Comparison of ENCODE assay signal across 1 cellular context in the genomic region with DNA sequence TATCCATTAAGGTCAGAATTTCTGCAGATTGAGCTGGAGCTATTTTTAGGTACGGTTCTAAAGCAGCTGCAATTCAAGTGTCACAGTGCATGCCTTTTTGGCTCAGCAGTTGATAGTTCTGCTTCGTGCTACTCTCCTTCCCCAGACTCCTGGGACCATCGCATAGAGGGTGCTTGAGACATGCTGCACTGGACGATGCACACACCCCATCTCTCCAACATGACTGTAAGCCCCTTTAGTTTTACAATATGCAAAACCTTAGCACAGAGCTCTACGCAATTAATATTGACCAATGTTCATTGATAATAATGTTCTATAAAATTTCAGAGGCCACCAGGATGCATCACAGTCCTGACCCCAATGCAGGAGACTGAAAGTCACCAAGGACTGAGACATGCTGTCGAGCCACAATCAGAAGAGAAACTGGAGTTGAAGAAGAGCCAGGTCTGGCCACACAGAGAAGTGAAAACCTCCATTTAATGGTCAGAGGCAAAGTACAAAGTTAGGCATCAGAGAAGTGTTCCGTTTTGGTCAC.
TF ChIP-seq lines count a peak whose summit lies in the region.

No MANE protein-coding gene starts in this region.

TF ChIP-seq in GM12878, 131 proteins besides CTCF, POLR2A, EP300 and RAD21 (continued from another document and continues in another):
- TF ChIP-seq, protein P1, sequence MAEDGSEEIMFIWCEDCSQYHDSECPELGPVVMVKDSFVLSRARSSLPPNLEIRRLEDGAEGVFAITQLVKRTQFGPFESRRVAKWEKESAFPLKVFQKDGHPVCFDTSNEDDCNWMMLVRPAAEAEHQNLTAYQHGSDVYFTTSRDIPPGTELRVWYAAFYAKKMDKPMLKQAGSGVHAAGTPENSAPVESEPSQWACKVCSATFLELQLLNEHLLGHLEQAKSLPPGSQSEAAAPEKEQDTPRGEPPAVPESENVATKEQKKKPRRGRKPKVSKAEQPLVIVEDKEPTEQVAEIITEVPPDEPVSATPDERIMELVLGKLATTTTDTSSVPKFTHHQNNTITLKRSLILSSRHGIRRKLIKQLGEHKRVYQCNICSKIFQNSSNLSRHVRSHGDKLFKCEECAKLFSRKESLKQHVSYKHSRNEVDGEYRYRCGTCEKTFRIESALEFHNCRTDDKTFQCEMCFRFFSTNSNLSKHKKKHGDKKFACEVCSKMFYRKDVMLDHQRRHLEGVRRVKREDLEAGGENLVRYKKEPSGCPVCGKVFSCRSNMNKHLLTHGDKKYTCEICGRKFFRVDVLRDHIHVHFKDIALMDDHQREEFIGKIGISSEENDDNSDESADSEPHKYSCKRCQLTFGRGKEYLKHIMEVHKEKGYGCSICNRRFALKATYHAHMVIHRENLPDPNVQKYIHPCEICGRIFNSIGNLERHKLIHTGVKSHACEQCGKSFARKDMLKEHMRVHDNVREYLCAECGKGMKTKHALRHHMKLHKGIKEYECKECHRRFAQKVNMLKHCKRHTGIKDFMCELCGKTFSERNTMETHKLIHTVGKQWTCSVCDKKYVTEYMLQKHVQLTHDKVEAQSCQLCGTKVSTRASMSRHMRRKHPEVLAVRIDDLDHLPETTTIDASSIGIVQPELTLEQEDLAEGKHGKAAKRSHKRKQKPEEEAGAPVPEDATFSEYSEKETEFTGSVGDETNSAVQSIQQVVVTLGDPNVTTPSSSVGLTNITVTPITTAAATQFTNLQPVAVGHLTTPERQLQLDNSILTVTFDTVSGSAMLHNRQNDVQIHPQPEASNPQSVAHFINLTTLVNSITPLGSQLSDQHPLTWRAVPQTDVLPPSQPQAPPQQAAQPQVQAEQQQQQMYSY (CRISPR knock-in tag; IDR thresholded peaks at IDR 0.05) = no peak
- TF ChIP-seq ZBED1 (IDR thresholded peaks at IDR 0.05; ENCODE audit: borderline replicate concordance) = no peak
- no peak for TF ChIP-seq ZNF622 (IDR thresholded peaks at IDR 0.05)
- TF ChIP-seq ZNF592 (IDR thresholded peaks at IDR 0.05) = no peak
- no peak for TF ChIP-seq KAT2A (conservative IDR thresholded peaks at IDR 0.05; ENCODE audit: control insufficient read depth, low read depth, low read length)
- no peak for TF ChIP-seq ZSCAN29 (IDR thresholded peaks at IDR 0.05)
- TF ChIP-seq DPF2 (IDR thresholded peaks at IDR 0.05) = no peak; the same call in 1 of the 2 replicates
- TF ChIP-seq, protein P2, sequence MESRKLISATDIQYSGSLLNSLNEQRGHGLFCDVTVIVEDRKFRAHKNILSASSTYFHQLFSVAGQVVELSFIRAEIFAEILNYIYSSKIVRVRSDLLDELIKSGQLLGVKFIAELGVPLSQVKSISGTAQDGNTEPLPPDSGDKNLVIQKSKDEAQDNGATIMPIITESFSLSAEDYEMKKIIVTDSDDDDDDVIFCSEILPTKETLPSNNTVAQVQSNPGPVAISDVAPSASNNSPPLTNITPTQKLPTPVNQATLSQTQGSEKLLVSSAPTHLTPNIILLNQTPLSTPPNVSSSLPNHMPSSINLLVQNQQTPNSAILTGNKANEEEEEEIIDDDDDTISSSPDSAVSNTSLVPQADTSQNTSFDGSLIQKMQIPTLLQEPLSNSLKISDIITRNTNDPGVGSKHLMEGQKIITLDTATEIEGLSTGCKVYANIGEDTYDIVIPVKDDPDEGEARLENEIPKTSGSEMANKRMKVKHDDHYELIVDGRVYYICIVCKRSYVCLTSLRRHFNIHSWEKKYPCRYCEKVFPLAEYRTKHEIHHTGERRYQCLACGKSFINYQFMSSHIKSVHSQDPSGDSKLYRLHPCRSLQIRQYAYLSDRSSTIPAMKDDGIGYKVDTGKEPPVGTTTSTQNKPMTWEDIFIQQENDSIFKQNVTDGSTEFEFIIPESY (IDR thresholded peaks at IDR 0.05) = no peak
- TF ChIP-seq ESRRA (IDR thresholded peaks at IDR 0.05; ENCODE audit: low read length) = no peak
- no peak for TF ChIP-seq SREBF1 (IDR thresholded peaks at IDR 0.05; ENCODE audit: low read length)
- TF ChIP-seq ATF7 (IDR thresholded peaks at IDR 0.05; ENCODE audit: low read depth) = no peak
- no peak for TF ChIP-seq MTA3 (IDR thresholded peaks at IDR 0.05; ENCODE audit: borderline replicate concordance, low read length)
- TF ChIP-seq MXI1 (IDR thresholded peaks at IDR 0.05; ENCODE audit: low read depth, low read length) = peak; percentile 74; the same call in 1 of the 2 replicates
- TF ChIP-seq TBL1XR1 (IDR thresholded peaks at IDR 0.05; ENCODE audit: low read depth, low read length) = no peak
- no peak for TF ChIP-seq TCF7 (IDR thresholded peaks at IDR 0.05; ENCODE audit: borderline replicate concordance)
- TF ChIP-seq, protein P3, sequence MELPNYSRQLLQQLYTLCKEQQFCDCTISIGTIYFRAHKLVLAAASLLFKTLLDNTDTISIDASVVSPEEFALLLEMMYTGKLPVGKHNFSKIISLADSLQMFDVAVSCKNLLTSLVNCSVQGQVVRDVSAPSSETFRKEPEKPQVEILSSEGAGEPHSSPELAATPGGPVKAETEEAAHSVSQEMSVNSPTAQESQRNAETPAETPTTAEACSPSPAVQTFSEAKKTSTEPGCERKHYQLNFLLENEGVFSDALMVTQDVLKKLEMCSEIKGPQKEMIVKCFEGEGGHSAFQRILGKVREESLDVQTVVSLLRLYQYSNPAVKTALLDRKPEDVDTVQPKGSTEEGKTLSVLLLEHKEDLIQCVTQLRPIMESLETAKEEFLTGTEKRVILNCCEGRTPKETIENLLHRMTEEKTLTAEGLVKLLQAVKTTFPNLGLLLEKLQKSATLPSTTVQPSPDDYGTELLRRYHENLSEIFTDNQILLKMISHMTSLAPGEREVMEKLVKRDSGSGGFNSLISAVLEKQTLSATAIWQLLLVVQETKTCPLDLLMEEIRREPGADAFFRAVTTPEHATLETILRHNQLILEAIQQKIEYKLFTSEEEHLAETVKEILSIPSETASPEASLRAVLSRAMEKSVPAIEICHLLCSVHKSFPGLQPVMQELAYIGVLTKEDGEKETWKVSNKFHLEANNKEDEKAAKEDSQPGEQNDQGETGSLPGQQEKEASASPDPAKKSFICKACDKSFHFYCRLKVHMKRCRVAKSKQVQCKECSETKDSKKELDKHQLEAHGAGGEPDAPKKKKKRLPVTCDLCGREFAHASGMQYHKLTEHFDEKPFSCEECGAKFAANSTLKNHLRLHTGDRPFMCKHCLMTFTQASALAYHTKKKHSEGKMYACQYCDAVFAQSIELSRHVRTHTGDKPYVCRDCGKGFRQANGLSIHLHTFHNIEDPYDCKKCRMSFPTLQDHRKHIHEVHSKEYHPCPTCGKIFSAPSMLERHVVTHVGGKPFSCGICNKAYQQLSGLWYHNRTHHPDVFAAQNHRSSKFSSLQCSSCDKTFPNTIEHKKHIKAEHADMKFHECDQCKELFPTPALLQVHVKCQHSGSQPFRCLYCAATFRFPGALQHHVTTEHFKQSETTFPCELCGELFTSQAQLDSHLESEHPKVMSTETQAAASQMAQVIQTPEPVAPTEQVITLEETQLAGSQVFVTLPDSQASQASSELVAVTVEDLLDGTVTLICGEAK (IDR thresholded peaks at IDR 0.05; ENCODE audit: borderline replicate concordance) = no peak
- TF ChIP-seq NBN (IDR thresholded peaks at IDR 0.05) = no peak
- TF ChIP-seq, protein P4, sequence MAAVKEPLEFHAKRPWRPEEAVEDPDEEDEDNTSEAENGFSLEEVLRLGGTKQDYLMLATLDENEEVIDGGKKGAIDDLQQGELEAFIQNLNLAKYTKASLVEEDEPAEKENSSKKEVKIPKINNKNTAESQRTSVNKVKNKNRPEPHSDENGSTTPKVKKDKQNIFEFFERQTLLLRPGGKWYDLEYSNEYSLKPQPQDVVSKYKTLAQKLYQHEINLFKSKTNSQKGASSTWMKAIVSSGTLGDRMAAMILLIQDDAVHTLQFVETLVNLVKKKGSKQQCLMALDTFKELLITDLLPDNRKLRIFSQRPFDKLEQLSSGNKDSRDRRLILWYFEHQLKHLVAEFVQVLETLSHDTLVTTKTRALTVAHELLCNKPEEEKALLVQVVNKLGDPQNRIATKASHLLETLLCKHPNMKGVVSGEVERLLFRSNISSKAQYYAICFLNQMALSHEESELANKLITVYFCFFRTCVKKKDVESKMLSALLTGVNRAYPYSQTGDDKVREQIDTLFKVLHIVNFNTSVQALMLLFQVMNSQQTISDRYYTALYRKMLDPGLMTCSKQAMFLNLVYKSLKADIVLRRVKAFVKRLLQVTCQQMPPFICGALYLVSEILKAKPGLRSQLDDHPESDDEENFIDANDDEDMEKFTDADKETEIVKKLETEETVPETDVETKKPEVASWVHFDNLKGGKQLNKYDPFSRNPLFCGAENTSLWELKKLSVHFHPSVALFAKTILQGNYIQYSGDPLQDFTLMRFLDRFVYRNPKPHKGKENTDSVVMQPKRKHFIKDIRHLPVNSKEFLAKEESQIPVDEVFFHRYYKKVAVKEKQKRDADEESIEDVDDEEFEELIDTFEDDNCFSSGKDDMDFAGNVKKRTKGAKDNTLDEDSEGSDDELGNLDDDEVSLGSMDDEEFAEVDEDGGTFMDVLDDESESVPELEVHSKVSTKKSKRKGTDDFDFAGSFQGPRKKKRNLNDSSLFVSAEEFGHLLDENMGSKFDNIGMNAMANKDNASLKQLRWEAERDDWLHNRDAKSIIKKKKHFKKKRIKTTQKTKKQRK (IDR thresholded peaks at IDR 0.05; ENCODE audit: low read depth, low read length) = no peak
- TF ChIP-seq, protein P5, sequence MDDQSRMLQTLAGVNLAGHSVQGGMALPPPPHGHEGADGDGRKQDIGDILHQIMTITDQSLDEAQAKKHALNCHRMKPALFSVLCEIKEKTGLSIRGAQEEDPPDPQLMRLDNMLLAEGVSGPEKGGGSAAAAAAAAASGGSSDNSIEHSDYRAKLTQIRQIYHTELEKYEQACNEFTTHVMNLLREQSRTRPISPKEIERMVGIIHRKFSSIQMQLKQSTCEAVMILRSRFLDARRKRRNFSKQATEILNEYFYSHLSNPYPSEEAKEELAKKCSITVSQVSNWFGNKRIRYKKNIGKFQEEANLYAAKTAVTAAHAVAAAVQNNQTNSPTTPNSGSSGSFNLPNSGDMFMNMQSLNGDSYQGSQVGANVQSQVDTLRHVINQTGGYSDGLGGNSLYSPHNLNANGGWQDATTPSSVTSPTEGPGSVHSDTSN (IDR thresholded peaks at IDR 0.05; ENCODE audit: insufficient replicate concordance, low read depth, low read length) = no peak
- no peak for TF ChIP-seq ZNF217 (IDR thresholded peaks at IDR 0.05)
- peak; percentile 62 for TF ChIP-seq POLR2AphosphoS5 (IDR thresholded peaks at IDR 0.05; ENCODE audit: low read length)
- no peak for TF ChIP-seq ZNF207 (IDR thresholded peaks at IDR 0.05; ENCODE audit: borderline replicate concordance)
- no peak for TF ChIP-seq ELK1 (IDR thresholded peaks at IDR 0.05; ENCODE audit: low read depth, low read length)
- TF ChIP-seq USF2 (IDR thresholded peaks at IDR 0.05; ENCODE audit: borderline replicate concordance, low read depth, low read length) = no peak
- no peak for TF ChIP-seq ETV6 (conservative IDR thresholded peaks at IDR 0.05 in 1 of 2, IDR thresholded peaks at IDR 0.05 in 1 of 2; ENCODE audit: borderline replicate concordance in 1 of 2, low read depth in 1 of 2)
- no peak for TF ChIP-seq NKRF (conservative IDR thresholded peaks at IDR 0.05)
- no peak for TF ChIP-seq PAX8 (IDR thresholded peaks at IDR 0.05)
- no peak for TF ChIP-seq PML (IDR thresholded peaks at IDR 0.05; ENCODE audit: low read length)
- no peak for TF ChIP-seq CBX3 (IDR thresholded peaks at IDR 0.05; ENCODE audit: borderline replicate concordance, low read depth)
- no peak for TF ChIP-seq LARP7 (IDR thresholded peaks at IDR 0.05)
